Comparison of ENCODE assay signal across 8 cellular contexts in the genomic region with DNA sequence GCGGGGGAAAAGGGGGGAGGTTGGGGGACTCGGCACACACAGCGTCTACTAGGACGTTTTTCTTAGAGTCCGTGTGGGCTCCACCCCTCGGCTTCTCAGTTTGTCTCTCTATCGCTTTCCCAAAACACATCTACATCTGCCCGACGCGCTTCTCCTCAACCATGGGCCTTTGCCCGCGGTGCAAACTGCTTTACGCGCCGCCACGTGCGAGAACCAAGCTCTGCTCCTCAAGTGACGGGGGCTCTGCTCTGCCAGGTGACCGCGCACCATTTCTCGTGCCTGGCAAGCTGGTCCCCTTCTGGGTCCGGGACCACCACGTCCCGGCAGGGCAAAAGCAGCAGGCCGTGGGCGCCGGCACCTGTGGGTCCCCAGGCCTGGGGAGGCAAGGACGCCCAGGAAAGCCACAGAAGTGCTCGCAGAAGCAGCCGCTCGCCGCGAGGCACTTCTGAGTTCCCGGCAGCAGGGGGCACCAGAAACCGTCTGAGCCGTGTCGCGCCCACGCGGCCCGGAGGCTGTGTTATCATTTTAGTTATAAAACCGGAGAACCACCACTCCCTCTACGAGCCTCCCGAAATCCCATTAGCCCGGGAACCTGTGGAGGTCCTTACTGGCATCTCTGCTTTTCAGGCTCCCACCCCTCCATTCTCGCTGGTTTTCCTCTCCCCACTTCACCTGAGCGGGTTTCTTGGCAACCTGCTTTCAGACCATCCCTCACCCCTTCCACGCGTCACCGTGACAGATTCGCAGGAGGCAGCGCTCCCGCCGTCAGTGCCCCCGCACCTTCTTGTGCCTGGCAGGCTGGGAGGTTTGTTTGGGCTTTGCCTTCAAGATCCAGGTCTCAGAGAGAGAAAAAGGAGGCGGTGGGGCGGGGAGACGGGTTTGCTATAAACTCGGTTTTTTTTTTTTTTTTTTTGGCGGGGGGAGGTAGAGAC. TPM values are rescaled to one million over a fixed set of nuclear protein-coding genes. Genes with fewer than 3 reads are reported as not detected.
A peak's percentile ranks its signal among the peaks of the same experiment; 100 is the strongest.
DNase-seq lines count a peak whose midpoint lies in the region; ATAC-seq and TF ChIP-seq lines count a peak whose summit lies in the region.

No MANE protein-coding gene starts in this region.

- H2AFZ ChIP-seq in PC-3 (ENCODE audit: low read length): peak overlapping the region; percentile 80

- H3K9me3 ChIP-seq in CD4-positive, CD25-positive, alpha-beta regulatory T cell (ENCODE audit: control insufficient read depth in 2 of 2, low read length in 2 of 2): no peaks in the 10 kb centered on the region
- H3K9me3 ChIP-seq in PC-3 (ENCODE audit: low read length): no peaks in the 10 kb centered on the region

- H3K27ac Mint-ChIP-seq in CD4-positive, CD25-positive, alpha-beta regulatory T cell: no peak overlapping the region

- H3K4me2 ChIP-seq in PC-3 (ENCODE audit: low read length): peak overlapping the region; percentile 95

- CTCF ChIA-PET in PC-3 (lab: Charles Lee): interaction anchor here (0.9 kb wide), 1 partner anchor 128 kb away, joined by 3 read pairs; no protein-coding TSS in a partner anchor

- H3K4me1 Mint-ChIP-seq in CD4-positive, CD25-positive, alpha-beta regulatory T cell: peaks cover 0 to 27% (median 15%) of the 10 kb centered on the region in 4 donors

- POLR2A ChIA-PET in PC-3 (lab: Charles Lee; ENCODE audit: unreplicated experiment): no interaction called here

- H3K36me3 Mint-ChIP-seq in CD4-positive, CD25-positive, alpha-beta regulatory T cell: no peaks in the 10 kb centered on the region

- H3K9ac ChIP-seq in PC-3 (ENCODE audit: low read length): no peak overlapping the region

- intact Hi-C loops in PC-3 (cut with micrococcal nuclease): loop anchor here (1.0 kb wide), 1 partner anchor 356 kb away; no protein-coding TSS in a partner anchor

- peak in 2 of 3 donors; percentile 3 to 72 for DNase-seq in CD4-positive, CD25-positive, alpha-beta regulatory T cell
- DNase-seq in HL-60 (ENCODE audit: low read depth in 1 of 2, low spot score in 1 of 2): peak; percentile 5 to 56
- peak; percentile 84 for DNase-seq in PC-3
- DNase-seq in amniotic stem cell (lab: John Stamatoyannopoulos, UW): peak; percentile 58
- DNase-seq in hippocampal formation (lab: John Stamatoyannopoulos, UW): peak; percentile 66 to 69
- DNase-seq in renal cortical epithelial cell (ENCODE audit: low read depth): peak; percentile 18
- no peak for DNase-seq in NCI-H146 (lab: John Stamatoyannopoulos, UW)

- H3K9me3 Mint-ChIP-seq in CD4-positive, CD25-positive, alpha-beta regulatory T cell: no peaks in the 10 kb centered on the region

- ATAC-seq in CD4-positive, CD25-positive, alpha-beta regulatory T cell (ENCODE audit: low read depth in 2 of 2): no peak
- ATAC-seq in GM19372 (IDR thresholded peaks at IDR 0.05; ENCODE audit: low read depth, unreplicated experiment) (peak; percentile 50), PC-3 (peak; percentile 58)

- no peak overlapping the region for H3K27ac ChIP-seq in CD4-positive, CD25-positive, alpha-beta regulatory T cell (ENCODE audit: insufficient read depth, low read length, poor library complexity, severe bottlenecking)
- H3K27ac ChIP-seq in HL-60 (replicated peaks) (no peak overlapping the region), PC-3 (ENCODE audit: low read length) (no peak overlapping the region)

- H3K36me3 ChIP-seq in CD4-positive, CD25-positive, alpha-beta regulatory T cell (ENCODE audit: control insufficient read depth, insufficient read depth, low read length): no peaks in the 10 kb centered on the region
- no peaks in the 10 kb centered on the region for H3K36me3 ChIP-seq in PC-3 (ENCODE audit: low read depth, low read length)

- peaks cover 32% of the 10 kb centered on the region for H3K27me3 ChIP-seq in CD4-positive, CD25-positive, alpha-beta regulatory T cell (ENCODE audit: control insufficient read depth, insufficient read depth, low read length)
- H3K27me3 ChIP-seq in HL-60 (ENCODE audit: insufficient read depth, poor library complexity, severe bottlenecking) (peaks cover 86% of the 10 kb centered on the region), PC-3 (ENCODE audit: low read length) (peaks cover 87% of the 10 kb centered on the region)

- no peaks in the 10 kb centered on the region for H3K9me2 ChIP-seq in PC-3 (replicated peaks; ENCODE audit: low read length)

- BruUV-seq in PC-3 (replicated peaks; lab: Mats Ljungman, UMichigan): no TSS peak

- no peaks in the 10 kb centered on the region for H3F3A ChIP-seq in PC-3 (ENCODE audit: low read length, unreplicated experiment)

- peaks cover 85% of the 10 kb centered on the region for H3K27me3 Mint-ChIP-seq in CD4-positive, CD25-positive, alpha-beta regulatory T cell

- TF ChIP-seq CTCF in HL-60 (IDR thresholded peaks at IDR 0.05; ENCODE audit: insufficient read depth, low read length) (peak; percentile 41), PC-3 (conservative IDR thresholded peaks at IDR 0.05; ENCODE audit: low read depth, low read length) (peak; percentile 89)

- H3K79me2 ChIP-seq in PC-3 (ENCODE audit: low read length): no peaks in the 10 kb centered on the region

- H3K4me3 ChIP-seq in CD4-positive, CD25-positive, alpha-beta regulatory T cell (ENCODE audit: low read depth, low read length): no peak overlapping the region
- H3K4me3 ChIP-seq in HL-60 (replicated peaks; ENCODE audit: insufficient read depth, low read length) (peak overlapping the region; percentile 5; the same call in 1 of the 2 replicates), PC-3 (ENCODE audit: low read length) (peak overlapping the region; percentile 70)

- peak overlapping the region in 2 of 4 donors; percentile 63 to 74 for H3K4me3 Mint-ChIP-seq in CD4-positive, CD25-positive, alpha-beta regulatory T cell

- peaks cover 10% of the 10 kb centered on the region for H3K4me1 ChIP-seq in CD4-positive, CD25-positive, alpha-beta regulatory T cell (ENCODE audit: control insufficient read depth, insufficient read depth, low read length, poor library complexity, severe bottlenecking)
- peaks cover 19% of the 10 kb centered on the region for H3K4me1 ChIP-seq in PC-3 (ENCODE audit: insufficient read depth, low read length)

- no peaks in the 10 kb centered on the region for H4K20me1 ChIP-seq in PC-3 (ENCODE audit: low read length)

RNA-seq across cellular contexts. Expression of gene GDNF, which starts 2.5 kb away (rescaled TPM):
- not detected for total RNA-seq in CD4-positive, CD25-positive, alpha-beta regulatory T cell
- not detected for polyA plus RNA-seq in CD4-positive, CD25-positive, alpha-beta regulatory T cell
- total RNA-seq in PC-3 (2014; rRNA removed) (not detected in 2 replicates), renal cortical epithelial cell (0.52 and 0.60 TPM in 2 replicates)

Comparison
In these comparisons a context has a peak if more than half of its experiments do, and no peak if none do; other contexts are left out.
1. ATAC-seq: peak in GM19372 (single experiment) and PC-3 (single experiment); none in CD4-positive, CD25-positive, alpha-beta regulatory T cell (0 of 2).